ENCODE assay signal across 1 cellular context in the genomic region with DNA sequence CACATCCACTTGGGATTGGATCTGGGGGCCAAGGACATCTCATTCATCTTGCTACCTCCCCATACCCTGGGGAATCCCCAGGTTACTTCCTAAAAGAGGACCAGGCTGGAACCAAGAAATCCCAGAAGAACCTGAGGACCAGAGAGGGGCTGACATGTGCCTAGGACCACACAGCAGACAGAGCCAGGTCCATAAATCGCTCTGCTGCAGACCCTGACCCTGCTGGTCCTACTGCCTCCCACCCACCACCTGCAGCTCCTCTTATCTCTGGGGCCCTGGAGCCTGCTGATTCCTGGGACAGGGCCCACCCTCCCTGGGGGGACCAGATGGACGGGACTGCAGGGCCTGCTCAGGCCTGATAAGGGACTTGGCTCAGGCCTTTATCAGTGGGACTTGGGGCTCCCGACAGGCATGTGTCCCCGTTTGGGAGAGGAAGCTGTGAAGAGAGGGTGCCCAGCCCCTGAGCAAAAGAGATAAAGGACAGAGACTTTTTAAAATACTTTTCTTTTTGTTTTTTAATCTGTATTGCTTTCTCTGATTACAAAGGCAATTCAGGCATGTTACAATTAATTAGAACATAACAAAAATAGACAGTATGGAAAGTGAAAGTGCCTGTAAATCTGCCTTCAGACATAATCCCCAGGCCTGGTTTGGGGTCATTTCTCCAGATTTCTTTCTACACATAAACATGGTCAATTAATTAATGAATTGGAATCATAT.
TF ChIP-seq lines count a peak whose summit lies in the region.

No MANE protein-coding gene starts in this region.

TF ChIP-seq in K562, 482 proteins besides CTCF, POLR2A, EP300 and RAD21 (continued from another document and continues in another):
- TF ChIP-seq, protein P1, sequence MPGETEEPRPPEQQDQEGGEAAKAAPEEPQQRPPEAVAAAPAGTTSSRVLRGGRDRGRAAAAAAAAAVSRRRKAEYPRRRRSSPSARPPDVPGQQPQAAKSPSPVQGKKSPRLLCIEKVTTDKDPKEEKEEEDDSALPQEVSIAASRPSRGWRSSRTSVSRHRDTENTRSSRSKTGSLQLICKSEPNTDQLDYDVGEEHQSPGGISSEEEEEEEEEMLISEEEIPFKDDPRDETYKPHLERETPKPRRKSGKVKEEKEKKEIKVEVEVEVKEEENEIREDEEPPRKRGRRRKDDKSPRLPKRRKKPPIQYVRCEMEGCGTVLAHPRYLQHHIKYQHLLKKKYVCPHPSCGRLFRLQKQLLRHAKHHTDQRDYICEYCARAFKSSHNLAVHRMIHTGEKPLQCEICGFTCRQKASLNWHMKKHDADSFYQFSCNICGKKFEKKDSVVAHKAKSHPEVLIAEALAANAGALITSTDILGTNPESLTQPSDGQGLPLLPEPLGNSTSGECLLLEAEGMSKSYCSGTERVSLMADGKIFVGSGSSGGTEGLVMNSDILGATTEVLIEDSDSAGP (CRISPR knock-in tag; IDR thresholded peaks at IDR 0.05) = no peak
- TF ChIP-seq NELFE (IDR thresholded peaks at IDR 0.05; ENCODE audit: insufficient read depth, insufficient read length) (no peak), TARDBP (IDR thresholded peaks at IDR 0.05) (peak; percentile 100), ZNF124 (CRISPR knock-in tag; IDR thresholded peaks at IDR 0.05) (no peak), NFE2 (IDR thresholded peaks at IDR 0.05; ENCODE audit: low read depth) (peak; percentile 69), GTF2A2 (tag; IDR thresholded peaks at IDR 0.05) (no peak), SREBF2 (CRISPR knock-in tag; IDR thresholded peaks at IDR 0.05) (no peak), MEF2A (IDR thresholded peaks at IDR 0.05; ENCODE audit: control insufficient read depth, low read depth, low read length) (peak; percentile 84), MYNN (IDR thresholded peaks at IDR 0.05) (peak; percentile 97), MYNN (CRISPR knock-in tag; IDR thresholded peaks at IDR 0.05) (no peak), ELF4 (CRISPR knock-in tag; IDR thresholded peaks at IDR 0.05) (peak; percentile 99), SUPT5H (IDR thresholded peaks at IDR 0.05) (no peak), ADNP (tag; IDR thresholded peaks at IDR 0.05) (peak; percentile 61), ETV1 (tag; conservative IDR thresholded peaks at IDR 0.05; ENCODE audit: low read depth) (peak; percentile 92), NRF1 (conservative IDR thresholded peaks at IDR 0.05 in 1 of 2, IDR thresholded peaks at IDR 0.05 in 1 of 2) (peak; percentile 34 to 38; a peak in 3 of 4 replicates), DNMT1 (IDR thresholded peaks at IDR 0.05) (0 out of 2 replicates have a peak, but pooled peaks have one; percentile 27), MECOM (CRISPR knock-in tag; IDR thresholded peaks at IDR 0.05) (peak; percentile 96), GABPB2 (CRISPR knock-in tag; conservative IDR thresholded peaks at IDR 0.05) (no peak; the same call in 1 of the 2 replicates), ZBTB1 (CRISPR knock-in tag; IDR thresholded peaks at IDR 0.05; ENCODE audit: borderline replicate concordance, low read depth) (no peak), SRSF9 (IDR thresholded peaks at IDR 0.05; ENCODE audit: borderline replicate concordance, low read depth, low read length) (no peak), RBM34 (IDR thresholded peaks at IDR 0.05; ENCODE audit: borderline replicate concordance, insufficient read depth, low read length) (no peak), TBP (optimal IDR thresholded peaks at IDR 0.05; ENCODE audit: low read depth, low read length) (no peak), GATA2 (CRISPR knock-in tag; IDR thresholded peaks at IDR 0.05) (peak; percentile 100), ZFP30 (CRISPR knock-in tag; IDR thresholded peaks at IDR 0.05; ENCODE audit: borderline replicate concordance) (no peak), ZNF232 (CRISPR knock-in tag; IDR thresholded peaks at IDR 0.05) (no peak), ESRRB (CRISPR knock-in tag; IDR thresholded peaks at IDR 0.05; ENCODE audit: borderline replicate concordance) (no peak)
- TF ChIP-seq, protein P2, sequence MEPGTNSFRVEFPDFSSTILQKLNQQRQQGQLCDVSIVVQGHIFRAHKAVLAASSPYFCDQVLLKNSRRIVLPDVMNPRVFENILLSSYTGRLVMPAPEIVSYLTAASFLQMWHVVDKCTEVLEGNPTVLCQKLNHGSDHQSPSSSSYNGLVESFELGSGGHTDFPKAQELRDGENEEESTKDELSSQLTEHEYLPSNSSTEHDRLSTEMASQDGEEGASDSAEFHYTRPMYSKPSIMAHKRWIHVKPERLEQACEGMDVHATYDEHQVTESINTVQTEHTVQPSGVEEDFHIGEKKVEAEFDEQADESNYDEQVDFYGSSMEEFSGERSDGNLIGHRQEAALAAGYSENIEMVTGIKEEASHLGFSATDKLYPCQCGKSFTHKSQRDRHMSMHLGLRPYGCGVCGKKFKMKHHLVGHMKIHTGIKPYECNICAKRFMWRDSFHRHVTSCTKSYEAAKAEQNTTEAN (CRISPR knock-in tag; IDR thresholded peaks at IDR 0.05) = 0 out of 2 replicates have a peak, but pooled peaks have one; percentile 72
- TF ChIP-seq, protein P3, sequence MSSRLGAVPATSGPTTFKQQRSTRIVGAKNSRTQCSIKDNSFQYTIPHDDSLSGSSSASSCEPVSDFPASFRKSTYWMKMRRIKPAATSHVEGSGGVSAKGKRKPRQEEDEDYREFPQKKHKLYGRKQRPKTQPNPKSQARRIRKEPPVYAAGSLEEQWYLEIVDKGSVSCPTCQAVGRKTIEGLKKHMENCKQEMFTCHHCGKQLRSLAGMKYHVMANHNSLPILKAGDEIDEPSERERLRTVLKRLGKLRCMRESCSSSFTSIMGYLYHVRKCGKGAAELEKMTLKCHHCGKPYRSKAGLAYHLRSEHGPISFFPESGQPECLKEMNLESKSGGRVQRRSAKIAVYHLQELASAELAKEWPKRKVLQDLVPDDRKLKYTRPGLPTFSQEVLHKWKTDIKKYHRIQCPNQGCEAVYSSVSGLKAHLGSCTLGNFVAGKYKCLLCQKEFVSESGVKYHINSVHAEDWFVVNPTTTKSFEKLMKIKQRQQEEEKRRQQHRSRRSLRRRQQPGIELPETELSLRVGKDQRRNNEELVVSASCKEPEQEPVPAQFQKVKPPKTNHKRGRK (tag; IDR thresholded peaks at IDR 0.05) = no peak
- TF ChIP-seq, protein P4, sequence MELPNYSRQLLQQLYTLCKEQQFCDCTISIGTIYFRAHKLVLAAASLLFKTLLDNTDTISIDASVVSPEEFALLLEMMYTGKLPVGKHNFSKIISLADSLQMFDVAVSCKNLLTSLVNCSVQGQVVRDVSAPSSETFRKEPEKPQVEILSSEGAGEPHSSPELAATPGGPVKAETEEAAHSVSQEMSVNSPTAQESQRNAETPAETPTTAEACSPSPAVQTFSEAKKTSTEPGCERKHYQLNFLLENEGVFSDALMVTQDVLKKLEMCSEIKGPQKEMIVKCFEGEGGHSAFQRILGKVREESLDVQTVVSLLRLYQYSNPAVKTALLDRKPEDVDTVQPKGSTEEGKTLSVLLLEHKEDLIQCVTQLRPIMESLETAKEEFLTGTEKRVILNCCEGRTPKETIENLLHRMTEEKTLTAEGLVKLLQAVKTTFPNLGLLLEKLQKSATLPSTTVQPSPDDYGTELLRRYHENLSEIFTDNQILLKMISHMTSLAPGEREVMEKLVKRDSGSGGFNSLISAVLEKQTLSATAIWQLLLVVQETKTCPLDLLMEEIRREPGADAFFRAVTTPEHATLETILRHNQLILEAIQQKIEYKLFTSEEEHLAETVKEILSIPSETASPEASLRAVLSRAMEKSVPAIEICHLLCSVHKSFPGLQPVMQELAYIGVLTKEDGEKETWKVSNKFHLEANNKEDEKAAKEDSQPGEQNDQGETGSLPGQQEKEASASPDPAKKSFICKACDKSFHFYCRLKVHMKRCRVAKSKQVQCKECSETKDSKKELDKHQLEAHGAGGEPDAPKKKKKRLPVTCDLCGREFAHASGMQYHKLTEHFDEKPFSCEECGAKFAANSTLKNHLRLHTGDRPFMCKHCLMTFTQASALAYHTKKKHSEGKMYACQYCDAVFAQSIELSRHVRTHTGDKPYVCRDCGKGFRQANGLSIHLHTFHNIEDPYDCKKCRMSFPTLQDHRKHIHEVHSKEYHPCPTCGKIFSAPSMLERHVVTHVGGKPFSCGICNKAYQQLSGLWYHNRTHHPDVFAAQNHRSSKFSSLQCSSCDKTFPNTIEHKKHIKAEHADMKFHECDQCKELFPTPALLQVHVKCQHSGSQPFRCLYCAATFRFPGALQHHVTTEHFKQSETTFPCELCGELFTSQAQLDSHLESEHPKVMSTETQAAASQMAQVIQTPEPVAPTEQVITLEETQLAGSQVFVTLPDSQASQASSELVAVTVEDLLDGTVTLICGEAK (IDR thresholded peaks at IDR 0.05) = no peak
- TF ChIP-seq, protein P4 (CRISPR knock-in tag; IDR thresholded peaks at IDR 0.05) = no peak
- TF ChIP-seq, protein P5, sequence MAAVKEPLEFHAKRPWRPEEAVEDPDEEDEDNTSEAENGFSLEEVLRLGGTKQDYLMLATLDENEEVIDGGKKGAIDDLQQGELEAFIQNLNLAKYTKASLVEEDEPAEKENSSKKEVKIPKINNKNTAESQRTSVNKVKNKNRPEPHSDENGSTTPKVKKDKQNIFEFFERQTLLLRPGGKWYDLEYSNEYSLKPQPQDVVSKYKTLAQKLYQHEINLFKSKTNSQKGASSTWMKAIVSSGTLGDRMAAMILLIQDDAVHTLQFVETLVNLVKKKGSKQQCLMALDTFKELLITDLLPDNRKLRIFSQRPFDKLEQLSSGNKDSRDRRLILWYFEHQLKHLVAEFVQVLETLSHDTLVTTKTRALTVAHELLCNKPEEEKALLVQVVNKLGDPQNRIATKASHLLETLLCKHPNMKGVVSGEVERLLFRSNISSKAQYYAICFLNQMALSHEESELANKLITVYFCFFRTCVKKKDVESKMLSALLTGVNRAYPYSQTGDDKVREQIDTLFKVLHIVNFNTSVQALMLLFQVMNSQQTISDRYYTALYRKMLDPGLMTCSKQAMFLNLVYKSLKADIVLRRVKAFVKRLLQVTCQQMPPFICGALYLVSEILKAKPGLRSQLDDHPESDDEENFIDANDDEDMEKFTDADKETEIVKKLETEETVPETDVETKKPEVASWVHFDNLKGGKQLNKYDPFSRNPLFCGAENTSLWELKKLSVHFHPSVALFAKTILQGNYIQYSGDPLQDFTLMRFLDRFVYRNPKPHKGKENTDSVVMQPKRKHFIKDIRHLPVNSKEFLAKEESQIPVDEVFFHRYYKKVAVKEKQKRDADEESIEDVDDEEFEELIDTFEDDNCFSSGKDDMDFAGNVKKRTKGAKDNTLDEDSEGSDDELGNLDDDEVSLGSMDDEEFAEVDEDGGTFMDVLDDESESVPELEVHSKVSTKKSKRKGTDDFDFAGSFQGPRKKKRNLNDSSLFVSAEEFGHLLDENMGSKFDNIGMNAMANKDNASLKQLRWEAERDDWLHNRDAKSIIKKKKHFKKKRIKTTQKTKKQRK (IDR thresholded peaks at IDR 0.05; ENCODE audit: borderline replicate concordance, low read depth, low read length) = no peak
- TF ChIP-seq, protein P6, sequence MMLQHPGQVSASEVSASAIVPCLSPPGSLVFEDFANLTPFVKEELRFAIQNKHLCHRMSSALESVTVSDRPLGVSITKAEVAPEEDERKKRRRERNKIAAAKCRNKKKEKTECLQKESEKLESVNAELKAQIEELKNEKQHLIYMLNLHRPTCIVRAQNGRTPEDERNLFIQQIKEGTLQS (IDR thresholded peaks at IDR 0.05) = peak; percentile 59; the same call in 1 of the 2 replicates
- TF ChIP-seq, protein P6 (CRISPR knock-in tag; conservative IDR thresholded peaks at IDR 0.05) = peak; percentile 85
- TF ChIP-seq, protein P7, sequence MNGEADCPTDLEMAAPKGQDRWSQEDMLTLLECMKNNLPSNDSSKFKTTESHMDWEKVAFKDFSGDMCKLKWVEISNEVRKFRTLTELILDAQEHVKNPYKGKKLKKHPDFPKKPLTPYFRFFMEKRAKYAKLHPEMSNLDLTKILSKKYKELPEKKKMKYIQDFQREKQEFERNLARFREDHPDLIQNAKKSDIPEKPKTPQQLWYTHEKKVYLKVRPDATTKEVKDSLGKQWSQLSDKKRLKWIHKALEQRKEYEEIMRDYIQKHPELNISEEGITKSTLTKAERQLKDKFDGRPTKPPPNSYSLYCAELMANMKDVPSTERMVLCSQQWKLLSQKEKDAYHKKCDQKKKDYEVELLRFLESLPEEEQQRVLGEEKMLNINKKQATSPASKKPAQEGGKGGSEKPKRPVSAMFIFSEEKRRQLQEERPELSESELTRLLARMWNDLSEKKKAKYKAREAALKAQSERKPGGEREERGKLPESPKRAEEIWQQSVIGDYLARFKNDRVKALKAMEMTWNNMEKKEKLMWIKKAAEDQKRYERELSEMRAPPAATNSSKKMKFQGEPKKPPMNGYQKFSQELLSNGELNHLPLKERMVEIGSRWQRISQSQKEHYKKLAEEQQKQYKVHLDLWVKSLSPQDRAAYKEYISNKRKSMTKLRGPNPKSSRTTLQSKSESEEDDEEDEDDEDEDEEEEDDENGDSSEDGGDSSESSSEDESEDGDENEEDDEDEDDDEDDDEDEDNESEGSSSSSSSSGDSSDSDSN (IDR thresholded peaks at IDR 0.05; ENCODE audit: borderline replicate concordance in 1 of 2, low read depth in 2 of 2, low read length in 2 of 2) = no peak
- TF ChIP-seq, protein P8, sequence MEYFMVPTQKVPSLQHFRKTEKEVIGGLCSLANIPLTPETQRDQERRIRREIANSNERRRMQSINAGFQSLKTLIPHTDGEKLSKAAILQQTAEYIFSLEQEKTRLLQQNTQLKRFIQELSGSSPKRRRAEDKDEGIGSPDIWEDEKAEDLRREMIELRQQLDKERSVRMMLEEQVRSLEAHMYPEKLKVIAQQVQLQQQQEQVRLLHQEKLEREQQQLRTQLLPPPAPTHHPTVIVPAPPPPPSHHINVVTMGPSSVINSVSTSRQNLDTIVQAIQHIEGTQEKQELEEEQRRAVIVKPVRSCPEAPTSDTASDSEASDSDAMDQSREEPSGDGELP (CRISPR knock-in tag; IDR thresholded peaks at IDR 0.05; ENCODE audit: borderline replicate concordance) = peak; percentile 98
